Comparison of ENCODE assay signal across 9 cellular contexts in the genomic region with DNA sequence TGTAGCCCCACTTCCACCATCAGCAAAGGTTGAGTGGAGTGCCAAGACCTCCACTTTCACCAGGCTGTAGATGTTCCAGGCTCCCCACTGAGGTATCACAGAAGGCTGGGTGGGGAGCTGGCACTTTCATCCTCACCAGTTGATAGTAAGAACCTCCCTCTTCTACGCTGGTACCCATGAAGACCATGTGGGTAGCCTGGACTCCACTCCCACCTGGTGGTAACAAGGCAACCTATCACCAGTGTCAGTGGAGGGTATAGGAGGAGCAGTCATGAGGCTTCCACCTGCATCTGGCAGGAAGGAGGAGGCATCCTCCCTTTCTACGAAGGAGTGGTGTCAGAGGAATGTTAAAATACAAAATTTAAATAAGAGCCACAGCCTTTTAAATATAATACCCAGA. TPM values are rescaled to one million over a fixed set of nuclear protein-coding genes. Genes with fewer than 3 reads are reported as not detected.
DNase-seq lines count a peak whose midpoint lies in the region; ATAC-seq and TF ChIP-seq lines count a peak whose summit lies in the region.
"Had no signal": no experiment of that assay in that cellular context is flagged by ENCODE, and none has a peak within 500 bp of the region (broad histone marks: within the 10 kb centered on the region; RNA-seq: fewer than 3 reads in every experiment).

No MANE protein-coding gene starts in this region.

- intact Hi-C loops in posterior vena cava (cut with DNase I) = no loop called here

- ATAC-seq in GM19468 (IDR thresholded peaks at IDR 0.05; ENCODE audit: extremely low read depth, unreplicated experiment) = peak; percentile 21
- no peak for ATAC-seq in esophagus mucosa
- ATAC-seq in HG03432 (IDR thresholded peaks at IDR 0.05; ENCODE audit: unreplicated experiment) = no peak

- peak; percentile 3 for DNase-seq in GM10266 (ENCODE audit: extremely low spot score)
- peak; percentile 13 for DNase-seq in MV-4-11 (lab: John Stamatoyannopoulos, UW)
- no peak for DNase-seq in fibroblast of villous mesenchyme (ENCODE audit: low read depth)
- DNase-seq in posterior vena cava (ENCODE audit: low spot score) = no peak
- DNase-seq in NCI-H774 (lab: John Stamatoyannopoulos, UW) = no peak

- H3K4me3 ChIP-seq in fibroblast of villous mesenchyme (ENCODE audit: low read depth, low read length) = no peak overlapping the region
- H3K4me3 ChIP-seq: heart left ventricle had no signal

- TF ChIP-seq CTCF in GM10266 (IDR thresholded peaks at IDR 0.05; ENCODE audit: control insufficient read depth, insufficient read depth, low read depth, missing control alignments) = peak; percentile 21
- peak; percentile 13 for TF ChIP-seq CTCF in fibroblast of villous mesenchyme (IDR thresholded peaks at IDR 0.05; ENCODE audit: insufficient read depth, low read depth, low read length)

RNA-seq across cellular contexts. Expression of a gene that starts 4.4 kb away (rescaled TPM):
- total RNA-seq in fibroblast of villous mesenchyme = 47.4 and 75.6 TPM in 2 replicates
- 27.3 TPM for total RNA-seq in esophagus mucosa
- total RNA-seq in posterior vena cava = 10 to 100 TPM; 47.9 TPM

RNA-seq across cellular contexts. Expression of a gene that starts 27.3 kb away (rescaled TPM):
- total RNA-seq in fibroblast of villous mesenchyme (2.6 TPM in 2 replicates), esophagus mucosa (0.32 TPM), posterior vena cava (1 to 10 TPM in 1 of 2 donors, under 1 TPM in 1; 0.24 to 1.2 TPM)

Comparison
In these comparisons a context has a peak if more than half of its experiments do, and no peak if none do; other contexts are left out.
1. DNase-seq: peak in GM10266 (single experiment) and MV-4-11 (single experiment); none in fibroblast of villous mesenchyme (single experiment), posterior vena cava (single experiment) and NCI-H774 (single experiment).